23 cellular contexts compared by ENCODE assay signal in the genomic region with DNA sequence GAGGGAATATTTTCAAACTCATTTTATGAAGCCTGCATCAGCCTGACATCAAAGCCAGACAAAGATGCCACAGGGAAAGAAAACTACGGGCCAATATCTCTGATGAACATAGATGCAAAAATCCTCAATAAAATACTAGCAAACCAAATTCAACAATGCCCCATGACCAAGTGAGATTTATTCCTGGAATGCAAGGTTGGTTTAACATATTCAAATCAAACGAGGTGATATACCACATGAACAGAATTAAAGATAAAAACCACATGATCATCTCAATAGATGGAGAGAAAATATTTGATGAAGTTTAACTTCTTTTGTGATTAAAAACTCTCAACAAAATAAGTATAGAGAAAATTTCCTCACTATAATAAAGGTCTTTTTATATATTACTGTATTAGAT.
"Had no signal": no experiment of that assay in that cellular context is flagged by ENCODE, and none has a peak within 500 bp of the region (broad histone marks: within the 10 kb centered on the region; RNA-seq: fewer than 3 reads in every experiment).

No MANE protein-coding gene starts in this region.

- H3K27ac ChIP-seq: HL-60, SJSA1, SK-N-MC had no signal

- DNase-seq: KBM-7, MV-4-11, NCI-H1048, NCI-H1105, NCI-H1436 treated with DMSO at 0.1 percent for 48 hours, NCI-H1694, NCI-H1930, NCI-H2081, NCI-H2171, NCI-H226, NCI-H446, NCI-H510A, NCI-H524 treated with DMSO at 0.1 percent for 48 hours, NCI-H69, NCI-H774, Right ventricle myocardium superior, RPMI8226, SIG-M5 had no signal

- H3K9me3 ChIP-seq: SJSA1 had no signal

- H3K27ac Mint-ChIP-seq: IgD-negative memory B cell had no signal

- FAIRE-seq: HTR-8/SVneo had no signal

- H3K36me3 ChIP-seq: SJSA1 had no signal

- H3K4me3 ChIP-seq: SJSA1, SK-N-MC had no signal

- H3K27me3 ChIP-seq: SJSA1 had no signal

- H3K4me3 Mint-ChIP-seq: IgD-negative memory B cell had no signal

- H3K27me3 Mint-ChIP-seq: IgD-negative memory B cell had no signal
